ENCODE assay signal across 14 cellular contexts in the genomic region with DNA sequence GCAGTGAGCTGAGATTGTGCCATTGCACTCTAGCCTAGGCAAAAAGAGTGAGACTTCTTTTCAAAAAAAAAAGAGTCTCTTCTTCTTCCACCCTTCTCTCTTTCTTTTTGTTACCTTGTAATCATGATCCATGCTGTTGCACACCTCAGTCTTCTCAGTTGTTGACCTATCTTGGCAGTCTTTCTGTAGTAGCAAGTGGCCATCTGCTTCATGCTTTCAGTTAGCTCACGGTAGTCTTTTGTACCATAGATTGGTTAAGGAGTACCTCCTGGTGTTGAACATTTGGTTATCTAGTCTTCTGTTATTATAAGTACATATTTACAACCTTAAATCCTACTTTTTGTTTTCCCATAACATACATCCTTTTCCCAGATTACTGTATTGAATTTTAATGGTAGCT. TPM values are rescaled to one million over a fixed set of nuclear protein-coding genes. Genes with fewer than 3 reads are reported as not detected.
DNase-seq lines count a peak whose midpoint lies in the region; ATAC-seq lines count a peak whose summit lies in the region.
"Had no signal": no experiment of that assay in that cellular context is flagged by ENCODE, and none has a peak within 500 bp of the region (broad histone marks: within the 10 kb centered on the region; RNA-seq: fewer than 3 reads in every experiment).

No MANE protein-coding gene starts in this region.

- H3K27ac Mint-ChIP-seq in T-cell = no peak overlapping the region
- H3K27ac Mint-ChIP-seq in immature natural killer cell = peak overlapping the region in 2 of 6 donors; percentile 47 to 76
- H3K27ac Mint-ChIP-seq: stimulated activated naive B cell treated with anti-CD40 and anti-IgM and Interleukin-4, amounts not matched to agents 10 μg/mL and 1 μg/mL and 100 μg/mL, for 72 hours had no signal

- no peak for ATAC-seq in T-cell (replicated peaks in 1 of 4)
- ATAC-seq in GM21528 (IDR thresholded peaks at IDR 0.05; ENCODE audit: low FRiP score, unreplicated experiment) = no peak
- no peak for ATAC-seq in HG02759 (IDR thresholded peaks at IDR 0.05; ENCODE audit: unreplicated experiment)
- ATAC-seq: left ventricle myocardium superior; stimulated activated naive B cell treated with anti-CD40 and anti-IgM and Interleukin-4, amounts not matched to agents 10 μg/mL and 1 μg/mL and 100 μg/mL, for 72 hours had no signal

- CTCF ChIA-PET in T-cell (lab: Charles Lee) = interaction anchor here in 1 of 2 donors (0.6 kb wide), 1 partner anchor 469 kb away, joined by 3 read pairs; no protein-coding TSS in a partner anchor

- H3K4me1 Mint-ChIP-seq in T-cell = peaks cover 56 to 67% (median 66%) of the 10 kb centered on the region in 3 donors
- peaks cover 40 to 77% of the 10 kb centered on the region in 2 donors for H3K4me1 Mint-ChIP-seq in immature natural killer cell

- H3K9me3 Mint-ChIP-seq in T-cell = no peaks in the 10 kb centered on the region
- no peaks in the 10 kb centered on the region for H3K9me3 Mint-ChIP-seq in immature natural killer cell
- H3K9me3 Mint-ChIP-seq: CD4-positive, CD25-positive, alpha-beta regulatory T cell; stimulated activated naive B cell treated with anti-CD40 and anti-IgM and Interleukin-4, amounts not matched to agents 10 μg/mL and 1 μg/mL and 100 μg/mL, for 72 hours had no signal

- peak; percentile 10 for DNase-seq in NCI-H82 (lab: John Stamatoyannopoulos, UW)
- DNase-seq in NCI-H82 treated with DMSO at 0.1 percent for 48 hours (lab: John Stamatoyannopoulos, UW; ENCODE audit: unreplicated experiment) = no peak
- DNase-seq in DMS 273 treated with DMSO at 0.1 percent for 48 hours (lab: John Stamatoyannopoulos, UW) = peak; percentile 15
- DNase-seq in T-cell = no peak
- DNase-seq in immature natural killer cell = no peak
- no peak for DNase-seq in NCI-H524 treated with DMSO at 0.1 percent for 48 hours (lab: John Stamatoyannopoulos, UW)
- DNase-seq: activated CD4-positive, alpha-beta T cell treated with anti-CD3 and anti-CD28 coated beads for 4 hours; CD4-positive, CD25-positive, alpha-beta regulatory T cell; foreskin fibroblast; left ventricle myocardium superior; NCI-H1436; stimulated activated naive B cell treated with anti-CD40 and anti-IgM and Interleukin-4, amounts not matched to agents 10 μg/mL and 1 μg/mL and 100 μg/mL, for 72 hours had no signal

- H3K4me3 Mint-ChIP-seq in T-cell (peak overlapping the region in 2 of 3 donors; percentile 0 to 99), immature natural killer cell (peak overlapping the region in 3 of 5 donors; percentile 10 to 58 (median 16))
- H3K4me3 Mint-ChIP-seq: stimulated activated naive B cell treated with anti-CD40 and anti-IgM and Interleukin-4, amounts not matched to agents 10 μg/mL and 1 μg/mL and 100 μg/mL, for 72 hours had no signal

- POLR2A ChIA-PET in T-cell (lab: Charles Lee) = interaction anchor here (0.6 to 1.0 kb wide), 2 partner anchors 9 to 10 kb away, joined by 3 read pairs; no protein-coding TSS in a partner anchor

- H3K36me3 Mint-ChIP-seq in T-cell = peaks cover 10% of the 10 kb centered on the region
- H3K36me3 Mint-ChIP-seq in immature natural killer cell = no peaks in the 10 kb centered on the region

- no peaks in the 10 kb centered on the region for H3K27me3 Mint-ChIP-seq in T-cell
- H3K27me3 Mint-ChIP-seq in immature natural killer cell (ENCODE audit: low read depth in 3 of 3) = peaks cover 2 to 11% (median 7%) of the 10 kb centered on the region in 3 donors
- H3K27me3 Mint-ChIP-seq: CD4-positive, CD25-positive, alpha-beta regulatory T cell; stimulated activated naive B cell treated with anti-CD40 and anti-IgM and Interleukin-4, amounts not matched to agents 10 μg/mL and 1 μg/mL and 100 μg/mL, for 72 hours had no signal

RNA-seq across cellular contexts. Expression of a gene that starts 3.1 kb away (rescaled TPM):
- total RNA-seq in T-cell = 10 to 100 TPM; 61.6 to 81.1 (median 71.0) TPM
- 100 to 1,000 TPM in 1 of 3 donors, 10 to 100 TPM in 2; 64.9 to 101 (median 98.1) TPM for polyA plus RNA-seq in immature natural killer cell

Comparison
In these comparisons a context has a peak if more than half of its experiments do, and no peak if none do; other contexts are left out.
1. DNase-seq: peak in NCI-H82 (single experiment) and DMS 273 treated with DMSO at 0.1 percent for 48 hours (single experiment); none in NCI-H82 treated with DMSO at 0.1 percent for 48 hours (single experiment), T-cell (0 of 34), immature natural killer cell (0 of 3) and NCI-H524 treated with DMSO at 0.1 percent for 48 hours (single experiment).